8 cellular contexts compared by ENCODE assay signal in the genomic region with DNA sequence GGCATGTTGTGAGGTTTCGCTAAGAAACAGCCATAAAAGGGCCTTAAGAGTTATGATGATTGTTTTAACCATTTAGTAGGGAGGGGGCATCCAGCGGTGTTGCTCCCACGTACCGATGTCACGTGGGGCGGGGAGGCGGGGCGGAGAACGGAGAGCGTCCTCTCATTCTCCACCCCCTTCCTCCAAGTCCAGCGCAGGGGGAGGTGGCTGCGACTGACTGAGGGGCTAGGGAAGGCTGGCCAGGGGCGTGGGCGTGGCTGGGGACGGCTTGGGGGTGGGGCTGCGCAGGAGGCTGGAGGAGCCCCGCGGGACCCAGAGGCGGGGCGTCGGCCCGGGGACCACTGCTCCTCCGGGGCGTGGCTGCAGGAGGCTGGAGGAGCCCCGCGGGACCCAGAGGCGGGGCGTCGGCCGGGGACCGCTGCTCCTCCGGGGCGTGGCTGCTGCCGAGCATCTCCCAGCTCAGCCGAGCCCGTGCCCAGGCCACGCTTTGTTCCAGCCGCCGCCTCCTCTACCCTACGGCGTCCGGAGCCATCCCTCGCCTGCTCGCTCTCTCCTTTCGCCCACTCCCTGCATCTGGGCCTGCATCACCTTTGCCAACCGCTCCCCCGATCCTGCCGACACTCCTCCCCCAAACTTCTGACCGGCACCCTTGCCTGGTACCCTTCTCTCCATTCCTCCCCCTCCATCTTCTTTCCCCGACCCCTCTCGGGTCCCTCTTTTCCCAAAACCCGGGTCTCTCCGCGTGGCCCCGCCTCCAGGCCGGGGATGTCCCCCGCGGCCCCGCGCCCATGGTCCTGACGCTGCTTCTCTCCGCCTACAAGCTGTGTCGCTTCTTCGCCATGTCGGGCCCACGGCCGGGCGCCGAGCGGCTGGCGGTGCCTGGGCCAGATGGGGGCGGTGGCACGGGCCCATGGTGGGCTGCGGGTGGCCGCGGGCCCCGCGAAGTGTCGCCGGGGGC. TPM values are rescaled to one million over a fixed set of nuclear protein-coding genes. Genes with fewer than 3 reads are reported as not detected.
DNase-seq lines count a peak whose midpoint lies in the region; ATAC-seq and TF ChIP-seq lines count a peak whose summit lies in the region.

TSS of gene SARM1 (plus strand) at position 450 of the 958 bp plus-strand sequence. CDS start at position 789, 339 bp downstream.

- no peaks in the 10 kb centered on the region for H3K27me3 Mint-ChIP-seq in CD4-positive, CD25-positive, alpha-beta regulatory T cell

- DNase-seq in CD4-positive, CD25-positive, alpha-beta regulatory T cell = peak; percentile 72 to 90 (median 84)
- DNase-seq in HT1080 (ENCODE audit: low read depth) = peak; percentile 81
- DNase-seq in RWPE1 (ENCODE audit: low spot score) = peak; percentile 64
- peak; percentile 94 for DNase-seq in activated effector memory CD4-positive, alpha-beta T cell treated with anti-CD3 and anti-CD28 coated beads, Interleukin-2, amount 50 U/mL, for 16 hours
- peak; percentile 83 for DNase-seq in foreskin melanocyte
- DNase-seq in stomach = peak; percentile 65

- CTCF ChIA-PET in RWPE1 (lab: Yijun Ruan, JAX) = interaction anchor here (0.7 kb wide), 2 partner anchors 32 to 48 kb away, joined by 3 read pairs; no protein-coding TSS in a partner anchor

- H3K36me3 ChIP-seq in CD4-positive, CD25-positive, alpha-beta regulatory T cell (ENCODE audit: control insufficient read depth, insufficient read depth, low read length) = no peaks in the 10 kb centered on the region
- peaks cover 7% of the 10 kb centered on the region for H3K36me3 ChIP-seq in neuron (ENCODE audit: insufficient read depth, low read length)
- no peaks in the 10 kb centered on the region for H3K36me3 ChIP-seq in stomach

- no peak for TF ChIP-seq POLR2A in stomach (IDR thresholded peaks at IDR 0.05)

- peaks cover 23% of the 10 kb centered on the region for H3K4me1 ChIP-seq in CD4-positive, CD25-positive, alpha-beta regulatory T cell (ENCODE audit: control insufficient read depth, insufficient read depth, low read length, poor library complexity, severe bottlenecking)
- H3K4me1 ChIP-seq in neuron (ENCODE audit: insufficient read depth, low read length) (peaks cover 28% of the 10 kb centered on the region), stomach (peaks cover 28 to 43% (median 38%) of the 10 kb centered on the region in 4 donors)

- peak within 1 kb of the TSS; percentile 14 to 96 (median 89) for H3K27ac Mint-ChIP-seq in CD4-positive, CD25-positive, alpha-beta regulatory T cell

- H3K27ac ChIP-seq in CD4-positive, CD25-positive, alpha-beta regulatory T cell (ENCODE audit: insufficient read depth, low read length, poor library complexity, severe bottlenecking) = peak within 1 kb of the TSS; percentile 90
- H3K27ac ChIP-seq in RWPE1 = peak within 1 kb of the TSS; percentile 75
- peak within 1 kb of the TSS; percentile 20 to 83 (median 75) for H3K27ac ChIP-seq in stomach

- H3K36me3 Mint-ChIP-seq in CD4-positive, CD25-positive, alpha-beta regulatory T cell = peaks cover 3% of the 10 kb centered on the region

- intact Hi-C loops in stomach (cut with DNase I; ENCODE audit: low total_unique reads) = no loop called here

- WGBS in stomach, 5 donors = 1 to 2% (median 1%) methylated on average over 48 to 80 of the region's 80 CpGs

- H3K4me1 Mint-ChIP-seq in CD4-positive, CD25-positive, alpha-beta regulatory T cell = peaks cover 0 to 32% (median 22%) of the 10 kb centered on the region in 4 donors

- peak within 1 kb of the TSS; percentile 67 for H3K4me3 ChIP-seq in CD4-positive, CD25-positive, alpha-beta regulatory T cell (ENCODE audit: low read depth, low read length)
- H3K4me3 ChIP-seq in neuron (ENCODE audit: low read length) = peak within 1 kb of the TSS; percentile 58
- H3K4me3 ChIP-seq in stomach = peak within 1 kb of the TSS; percentile 56 to 76 (median 66)

- peak within 1 kb of the TSS; percentile 51 for H2AFZ ChIP-seq in neuron (ENCODE audit: low read depth, low read length)

- H3K4me3 Mint-ChIP-seq in CD4-positive, CD25-positive, alpha-beta regulatory T cell = peak within 1 kb of the TSS; percentile 88 to 99 (median 94)

- POLR2A ChIA-PET in RWPE1 (lab: Yijun Ruan, JAX; ENCODE audit: low non-redundant PET) = no interaction called here

- H3K9me3 ChIP-seq in CD4-positive, CD25-positive, alpha-beta regulatory T cell (ENCODE audit: control insufficient read depth in 2 of 2, low read length in 2 of 2) = no peaks in the 10 kb centered on the region
- H3K9me3 ChIP-seq in neuron (ENCODE audit: low read length) (no peaks in the 10 kb centered on the region), stomach (no peaks in the 10 kb centered on the region)

- ATAC-seq in CD4-positive, CD25-positive, alpha-beta regulatory T cell (ENCODE audit: low read depth in 2 of 2) = peak; percentile 86 to 87
- ATAC-seq in GM19438 (IDR thresholded peaks at IDR 0.05; ENCODE audit: low read depth, unreplicated experiment) = peak; percentile 65

- no peaks in the 10 kb centered on the region for H3K9me3 Mint-ChIP-seq in CD4-positive, CD25-positive, alpha-beta regulatory T cell

- no peaks in the 10 kb centered on the region for H3K27me3 ChIP-seq in CD4-positive, CD25-positive, alpha-beta regulatory T cell (ENCODE audit: control insufficient read depth, insufficient read depth, low read length)
- H3K27me3 ChIP-seq in neuron (ENCODE audit: insufficient read depth, low read length) (no peaks in the 10 kb centered on the region), stomach (peaks cover 0 to 25% (median 5%) of the 10 kb centered on the region in 3 donors)

- TF ChIP-seq EP300 in stomach (IDR thresholded peaks at IDR 0.05) = no peak

- TF ChIP-seq CTCF in RWPE1 (conservative IDR thresholded peaks at IDR 0.05; ENCODE audit: low read depth) (no peak), stomach (IDR thresholded peaks at IDR 0.05) (no peak)

RNA-seq across cellular contexts. Expression of gene SARM1, which starts in this region (rescaled TPM):
- total RNA-seq in CD4-positive, CD25-positive, alpha-beta regulatory T cell = 21.7 TPM
- polyA plus RNA-seq in CD4-positive, CD25-positive, alpha-beta regulatory T cell = 1 to 10 TPM; 7.2 to 8.5 (median 7.9) TPM
- total RNA-seq in HT1080 (2014; rRNA removed; shearing (Covaris generic)) = 3.9 and 10.9 TPM in 2 replicates
- polyA plus RNA-seq in HT1080 (2015; cell fraction: cytosol; rRNA removed) = 5.0 and 7.1 TPM in 2 replicates
- polyA plus RNA-seq in HT1080 (2015; cell fraction: nucleus; rRNA removed) = 9.3 and 12.9 TPM in 2 replicates
- total RNA-seq in stomach = 10 to 100 TPM; 11.0 to 58.3 (median 15.2) TPM
- polyA plus RNA-seq in stomach = 1 to 10 TPM; 4.6 to 6.9 (median 5.2) TPM

Comparison
In these comparisons a context has a peak if more than half of its experiments do, and no peak if none do; other contexts are left out.
1. Peak in every context shown above with its lines: DNase-seq, ATAC-seq, H3K4me3 ChIP-seq and H3K27ac ChIP-seq.